In genomic region chr5:133967124-133967523, GRCh38 we compare ENCODE assay signal across 8 cellular contexts. TPM values are rescaled to one million over a fixed set of nuclear protein-coding genes. Genes with fewer than 3 reads are reported as not detected.
DNase-seq lines count a peak whose midpoint lies in the region; ATAC-seq and TF ChIP-seq lines count a peak whose summit lies in the region.

No MANE protein-coding gene starts in this region.

- ATAC-seq in HG02763 (IDR thresholded peaks at IDR 0.05; ENCODE audit: unreplicated experiment) (no peak), HG02973 (IDR thresholded peaks at IDR 0.05; ENCODE audit: unreplicated experiment) (no peak)

- peaks cover 3% of the 10 kb centered on the region; the same call in 1 of the 2 replicates for H3K4me1 ChIP-seq in BE2C
- H3K4me1 ChIP-seq in muscle layer of colon (ENCODE audit: insufficient read depth, low read length), result peaks cover 8% of the 10 kb centered on the region

- no peaks in the 10 kb centered on the region for H3K27me3 ChIP-seq in BE2C
- H3K27me3 ChIP-seq in dorsolateral prefrontal cortex, result no peaks in the 10 kb centered on the region
- no peaks in the 10 kb centered on the region for H3K27me3 ChIP-seq in muscle layer of colon (ENCODE audit: control insufficient read depth in 1 of 2, insufficient read depth in 2 of 2, low read length in 2 of 2)

- H3K27ac ChIP-seq in dorsolateral prefrontal cortex (peak overlapping the region in 28 of 59 donors; percentile 80 to 97 (median 93)), muscle layer of colon (ENCODE audit: low read depth, low read length) (no peak overlapping the region)

- DNase-seq in BE2C (no peak), M059J (ENCODE audit: low read depth) (peak; percentile 23), dorsolateral prefrontal cortex (no peak), DMS153 (lab: John Stamatoyannopoulos, UW) (no peak), cerebellar cortex (ENCODE audit: low spot score) (no peak)

- H3K36me3 ChIP-seq in BE2C (peaks cover 6% of the 10 kb centered on the region), muscle layer of colon (ENCODE audit: insufficient read depth, low read length) (peaks cover 5% of the 10 kb centered on the region)

- peak overlapping the region; percentile 60 for H3K9ac ChIP-seq in muscle layer of colon (ENCODE audit: low read length)

- TF ChIP-seq CTCF in BE2C (IDR thresholded peaks at IDR 0.05; ENCODE audit: low read depth, low read length) (no peak), dorsolateral prefrontal cortex (IDR thresholded peaks at IDR 0.05 in 54 of 56, conservative IDR thresholded peaks at IDR 0.05 in 2 of 56; ENCODE audit: low read depth in 1 of 56, partially characterized antibody in 56 of 56) (no peak)

- H3K4me3 ChIP-seq in BE2C (ENCODE audit: low read depth, low read length) (peak overlapping the region; percentile 90), dorsolateral prefrontal cortex (peak overlapping the region in 53 of 59 donors; percentile 51 to 97 (median 90)), muscle layer of colon (ENCODE audit: low read depth in 1 of 2, low read length in 2 of 2) (no peak overlapping the region)

- H3K9me3 ChIP-seq in BE2C, result no peaks in the 10 kb centered on the region
- H3K9me3 ChIP-seq in muscle layer of colon (ENCODE audit: low read length), result no peaks in the 10 kb centered on the region

- intact Hi-C loops in dorsolateral prefrontal cortex (cut with DNase I), result no loop called here

RNA-seq across cellular contexts. Expression of gene C5orf15, which starts 1.3 kb away (rescaled TPM):
- polyA plus RNA-seq in BE2C (2012; ENCODE audit: insufficient read depth, insufficient read length, low read depth), result 84.6 TPM
- total RNA-seq in M059J (2014; rRNA removed; shearing (Covaris generic)), result 196 and 216 TPM in 2 replicates
- 10 to 100 TPM in 119 of 120 experiments, 1 to 10 TPM in 1; 9.9 to 30.7 (median 18.7) TPM for total RNA-seq in dorsolateral prefrontal cortex

RNA-seq across cellular contexts. Expression of gene VDAC1, which starts 37.7 kb away (rescaled TPM):
- polyA plus RNA-seq in BE2C (2012; ENCODE audit: insufficient read depth, insufficient read length, low read depth), result 273 TPM
- total RNA-seq in M059J (2014; rRNA removed; shearing (Covaris generic)), result 373 and 402 TPM in 2 replicates
- total RNA-seq in dorsolateral prefrontal cortex, result 100 to 1,000 TPM; 104 to 278 (median 216) TPM

Comparison
In these comparisons a context has a peak if more than half of its experiments do, and no peak if none do; other contexts are left out.
1. H3K4me3 ChIP-seq: peak in BE2C (single experiment) and dorsolateral prefrontal cortex (53 of 59); none in muscle layer of colon (0 of 2).